Comparison of ENCODE assay signal across 10 cellular contexts in the genomic region with DNA sequence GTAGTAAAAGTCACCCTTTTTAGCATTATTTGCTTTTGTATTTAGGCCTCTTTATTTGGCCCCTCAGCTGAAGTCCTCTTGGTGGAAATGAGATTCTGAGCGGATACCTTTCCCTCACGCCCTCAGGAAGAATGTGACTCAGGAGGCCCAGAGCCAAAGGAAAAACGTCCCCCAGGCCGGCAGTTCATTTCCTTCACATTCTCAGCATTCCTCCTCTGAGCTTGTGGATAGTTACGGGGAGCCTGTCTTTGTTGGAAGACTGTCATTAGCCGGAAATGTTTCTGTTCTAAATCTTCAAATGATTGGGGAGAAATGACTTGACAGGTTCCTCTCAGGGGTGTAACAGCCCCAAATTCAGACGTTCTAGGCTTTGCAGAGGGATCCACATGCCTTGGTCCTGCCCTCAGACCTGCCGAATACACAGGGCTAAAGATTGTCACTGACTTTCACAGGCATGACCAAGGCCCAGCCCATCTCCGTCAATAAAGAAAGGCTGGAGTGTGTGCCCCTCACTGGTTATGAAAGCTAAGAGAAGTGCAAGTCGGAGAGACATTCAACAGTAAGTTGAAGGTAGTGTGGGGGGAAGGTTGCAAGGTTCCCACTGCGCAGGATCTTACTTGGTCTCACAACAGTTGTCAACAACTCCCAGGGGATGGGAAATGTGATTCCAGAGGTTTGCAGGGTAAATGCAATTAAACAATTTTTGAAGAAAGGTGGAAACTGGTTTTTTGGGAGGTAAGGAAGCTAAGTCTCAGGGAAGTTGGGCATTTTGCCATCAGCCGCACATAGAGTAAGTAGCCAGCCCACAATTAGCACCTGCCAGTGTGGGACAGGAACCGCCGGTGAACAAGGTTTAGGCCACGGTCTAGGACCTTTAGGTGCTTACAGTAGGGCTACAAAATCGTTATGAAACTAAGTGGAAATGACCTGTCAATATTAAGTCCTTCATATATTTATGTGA. TPM values are rescaled to one million over a fixed set of nuclear protein-coding genes. Genes with fewer than 3 reads are reported as not detected.
DNase-seq lines count a peak whose midpoint lies in the region; FAIRE-seq and TF ChIP-seq lines count a peak whose summit lies in the region.
"Had no signal": no experiment of that assay in that cellular context is flagged by ENCODE, and none has a peak within 500 bp of the region (broad histone marks: within the 10 kb centered on the region; RNA-seq: fewer than 3 reads in every experiment).

No MANE protein-coding gene starts in this region.

- intact Hi-C loops in kidney (cut with DNase I) (no loop called here), thyroid gland (cut with DNase I) (loop anchor here (10.0 kb wide), 1 partner anchor 313 kb away; no protein-coding TSS in a partner anchor)

- peak overlapping the region; percentile 90 to 95 for H3K27ac ChIP-seq in kidney (ENCODE audit: low read depth in 2 of 2, low read length in 2 of 2)
- H3K27ac ChIP-seq in thyroid gland: peak overlapping the region; percentile 80 to 92 (median 87)

- H3K4me1 ChIP-seq in kidney (ENCODE audit: control insufficient read depth in 1 of 2, insufficient read depth in 1 of 2, low read depth in 1 of 2, low read length in 2 of 2): peaks cover 59 to 61% of the 10 kb centered on the region in 2 donors
- peaks cover 42 to 49% of the 10 kb centered on the region in 2 donors for H3K4me1 ChIP-seq in thyroid gland

- WGBS in thyroid gland, 2 donors: 51 to 72% methylated on average over 16 of the region's 16 CpGs

- H3K27me3 ChIP-seq in thyroid gland: no peaks in the 10 kb centered on the region

- peak overlapping the region in 1 of 2 donors; percentile 69 for H3K9ac ChIP-seq in kidney (ENCODE audit: low read length in 2 of 2)

- TF ChIP-seq CTCF in kidney (IDR thresholded peaks at IDR 0.05; ENCODE audit: borderline replicate concordance, extremely low read depth, insufficient read depth) (no peak), thyroid gland (IDR thresholded peaks at IDR 0.05) (no peak)

- H3K4me3 ChIP-seq in kidney (ENCODE audit: low read length in 2 of 2): no peak overlapping the region
- no peak overlapping the region for H3K4me3 ChIP-seq in thyroid gland (replicated peaks in 1 of 3)

- FAIRE-seq in HTR-8/SVneo (lab: Jason Lieb, UNC): peak; percentile 70
- no peak for FAIRE-seq in kidney (lab: Jason Lieb, UNC)

- DNase-seq in HTR-8/SVneo (ENCODE audit: insufficient read length, low spot score) (peak; percentile 86), T47D (ENCODE audit: low read depth in 1 of 2, low spot score in 1 of 2) (peak; percentile 30 to 84), kidney (peak; percentile 77), thyroid gland (peak; percentile 59 to 79), HUDEP-2 (lab: John Stamatoyannopoulos, UW; ENCODE audit: unreplicated experiment in 76 of 76) (no peak), foreskin melanocyte (no peak)
- no peak for DNase-seq in activated CD4-positive, alpha-beta T cell treated with anti-CD3 and anti-CD28 coated beads for 1 hour
- DNase-seq: activated CD4-positive, alpha-beta T cell treated with anti-CD3 and anti-CD28 coated beads, Interleukin-2, amount 50 U/mL, for 1 hour; hippocampal formation; NCI-H1048 had no signal

- TF ChIP-seq POLR2A in thyroid gland (IDR thresholded peaks at IDR 0.05): peak in 1 of 2 donors; percentile 23

- in situ Hi-C loops in T47D (cut with HindIII; ENCODE audit: low pct_unique_long_range_greater_than_20kb, low sequenced_read_pairs): no loop called here

- H3K9me3 ChIP-seq in kidney (ENCODE audit: control insufficient read depth in 1 of 2, low read length in 2 of 2) (no peaks in the 10 kb centered on the region), thyroid gland (no peaks in the 10 kb centered on the region)

- peaks cover 16 to 34% of the 10 kb centered on the region in 2 donors for H3K36me3 ChIP-seq in kidney (ENCODE audit: control insufficient read depth in 1 of 2, insufficient read depth in 2 of 2, low read length in 2 of 2)
- peaks cover 4 to 8% of the 10 kb centered on the region in 2 donors for H3K36me3 ChIP-seq in thyroid gland

RNA-seq across cellular contexts. Expression of a gene that starts 39.7 kb away (rescaled TPM):
- total RNA-seq in kidney (3.3 TPM), thyroid gland (10 to 100 TPM in 1 of 4 donors, 1 to 10 TPM in 3; 3.2 to 20.7 (median 6.4) TPM)
- 6.1 TPM for polyA plus RNA-seq in kidney (ENCODE audit: insufficient read depth, low read depth, low replicate concordance)

Comparison
In these comparisons a context has a peak if more than half of its experiments do, and no peak if none do; other contexts are left out.
1. DNase-seq: peak in HTR-8/SVneo (single experiment), T47D (2 of 2), kidney (single experiment) and thyroid gland (2 of 2); none in HUDEP-2 (0 of 76), foreskin melanocyte (single experiment) and activated CD4-positive, alpha-beta T cell treated with anti-CD3 and anti-CD28 coated beads for 1 hour (single experiment).